In the genomic region with DNA sequence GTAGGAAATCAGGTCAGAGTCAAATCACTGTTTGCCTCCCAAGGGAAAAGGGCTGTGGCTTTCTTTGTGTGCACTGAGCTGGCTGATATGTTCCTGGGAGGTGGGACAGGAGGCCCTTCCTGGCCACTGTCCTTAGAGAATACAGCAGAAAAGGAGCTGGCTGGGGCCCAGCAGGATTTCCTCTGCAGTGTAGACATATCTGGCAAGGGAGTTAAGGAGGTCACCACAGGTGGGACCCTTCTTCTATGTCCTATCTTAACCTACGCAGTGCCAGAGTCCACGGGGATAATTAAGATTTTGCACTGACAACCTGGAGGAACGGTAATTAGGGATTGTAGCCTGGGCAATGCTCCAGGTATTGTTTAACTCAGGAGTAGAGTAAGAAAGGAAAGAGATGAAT, we compare ENCODE assay signal across 16 cellular contexts.
DNase-seq lines count a peak whose midpoint lies in the region; ATAC-seq and TF ChIP-seq lines count a peak whose summit lies in the region.
"Had no signal": no experiment of that assay in that cellular context is flagged by ENCODE, and none has a peak within 500 bp of the region (broad histone marks: within the 10 kb centered on the region; RNA-seq: fewer than 3 reads in every experiment).

No MANE protein-coding gene starts in this region.

- no peaks in the 10 kb centered on the region for H3K36me3 ChIP-seq in colonic mucosa
- H3K36me3 ChIP-seq in gastrocnemius medialis: no peaks in the 10 kb centered on the region
- no peaks in the 10 kb centered on the region for H3K36me3 ChIP-seq in PC-9 (ENCODE audit: low read depth)
- H3K36me3 ChIP-seq: Peyer's patch had no signal

- H3K4me3 ChIP-seq in colonic mucosa: no peak overlapping the region
- H3K4me3 ChIP-seq in right cardiac atrium (ENCODE audit: low read length): no peak overlapping the region
- H3K4me3 ChIP-seq in gastrocnemius medialis: no peak overlapping the region
- no peak overlapping the region for H3K4me3 ChIP-seq in PC-9
- H3K4me3 ChIP-seq: A549, Peyer's patch had no signal

- in situ Hi-C loops in gastrocnemius medialis (cut with MboI; ENCODE audit: low sequenced_read_pairs in 4 of 4): no loop called here

- ATAC-seq in right cardiac atrium (peak; percentile 55 to 77), gastrocnemius medialis (peak; percentile 46 to 53), T-helper 17 cell (no peak)
- ATAC-seq: A549 had no signal

- H3K4me2 ChIP-seq in PC-9: no peak overlapping the region
- H3K4me2 ChIP-seq: A549 had no signal

- H3K4me1 ChIP-seq in colonic mucosa (peaks cover 5% of the 10 kb centered on the region), right cardiac atrium (ENCODE audit: control insufficient read depth, insufficient read depth, low read length) (peaks cover 10% of the 10 kb centered on the region), gastrocnemius medialis (peaks cover 7 to 9% of the 10 kb centered on the region in 2 donors), PC-9 (replicated peaks; ENCODE audit: insufficient read depth) (no peaks in the 10 kb centered on the region)
- H3K4me1 ChIP-seq: A549 had no signal

- H3K27me3 ChIP-seq in colonic mucosa (no peaks in the 10 kb centered on the region), right cardiac atrium (ENCODE audit: control insufficient read depth, insufficient read depth) (no peaks in the 10 kb centered on the region), gastrocnemius medialis (no peaks in the 10 kb centered on the region), PC-9 (ENCODE audit: insufficient read depth, low read depth) (peaks cover 93% of the 10 kb centered on the region)
- H3K27me3 ChIP-seq: Peyer's patch had no signal

- DNase-seq in NCI-H187 (lab: John Stamatoyannopoulos, UW) (peak; percentile 6 to 38), NCI-H187 treated with DMSO at 0.1 percent for 48 hours (lab: John Stamatoyannopoulos, UW) (no peak), colonic mucosa (peak; percentile 62), right cardiac atrium (peak; percentile 43 to 78 (median 67)), gastrocnemius medialis (no peak), UCSD-AML1 (lab: John Stamatoyannopoulos, UW; ENCODE audit: unreplicated experiment) (no peak), PC-9 (no peak), T-helper 17 cell (no peak)
- DNase-seq: CD4-positive, CD25-positive, alpha-beta regulatory T cell; GF-D8; HCEC 1CT; NCI-H2081 treated with DMSO at 0.1 percent for 48 hours; NCI-H748 treated with DMSO at 0.1 percent for 48 hours; Peyer's patch; SHP77 treated with DMSO at 0.1 percent for 48 hours had no signal

- BruUV-seq in PC-9 (replicated peaks; lab: Mats Ljungman, UMichigan): no TSS peak

- H3K9me3 ChIP-seq in colonic mucosa (no peaks in the 10 kb centered on the region), right cardiac atrium (ENCODE audit: control insufficient read depth, low read length) (no peaks in the 10 kb centered on the region), gastrocnemius medialis (no peaks in the 10 kb centered on the region), PC-9 (ENCODE audit: insufficient read depth, low read depth) (no peaks in the 10 kb centered on the region), T-helper 17 cell (ENCODE audit: control insufficient read depth, low read length, poor library complexity, severe bottlenecking) (no peaks in the 10 kb centered on the region)
- H3K9me3 ChIP-seq: A549, Peyer's patch had no signal

- TF ChIP-seq CTCF in colonic mucosa (IDR thresholded peaks at IDR 0.05): no peak
- TF ChIP-seq CTCF in gastrocnemius medialis (IDR thresholded peaks at IDR 0.05 in 4 of 5, conservative IDR thresholded peaks at IDR 0.05 in 1 of 5): no peak
- no peak for TF ChIP-seq CTCF in PC-9 (conservative IDR thresholded peaks at IDR 0.05)

- no peaks in the 10 kb centered on the region for H3K36me3 Mint-ChIP-seq in T-helper 17 cell (ENCODE audit: low read depth)
- H3K36me3 Mint-ChIP-seq: CD4-positive, CD25-positive, alpha-beta regulatory T cell had no signal

- no peaks in the 10 kb centered on the region for H3K79me2 ChIP-seq in PC-9 (ENCODE audit: low read depth)

- no peak overlapping the region for H2AFZ ChIP-seq in PC-9

- H3K27ac ChIP-seq in colonic mucosa: no peak overlapping the region
- H3K27ac ChIP-seq in right cardiac atrium (ENCODE audit: low read length): no peak overlapping the region
- no peak overlapping the region for H3K27ac ChIP-seq in gastrocnemius medialis
- no peak overlapping the region for H3K27ac ChIP-seq in PC-9
- H3K27ac ChIP-seq: A549 had no signal

- peaks cover 2% of the 10 kb centered on the region; the same call in 1 of the 2 replicates for H3K9me2 ChIP-seq in PC-9 (ENCODE audit: insufficient read depth)

- H3K9ac ChIP-seq in colonic mucosa (ENCODE audit: low read depth in 2 of 2, low read length in 2 of 2): no peak overlapping the region

- WGBS in right cardiac atrium: 53% methylated on average over 3 of the region's 3 CpGs

- H3K27me3 Mint-ChIP-seq in T-helper 17 cell: no peaks in the 10 kb centered on the region
- H3K27me3 Mint-ChIP-seq: CD4-positive, CD25-positive, alpha-beta regulatory T cell had no signal

- H3F3A ChIP-seq in PC-9 (ENCODE audit: insufficient read depth, low read depth): no peaks in the 10 kb centered on the region

- POLR2A ChIA-PET in PC-9 (lab: Charles Lee; ENCODE audit: unreplicated experiment): no interaction called here

- H3K4me3 Mint-ChIP-seq in T-helper 17 cell: no peak overlapping the region
- H3K4me3 Mint-ChIP-seq: CD4-positive, CD25-positive, alpha-beta regulatory T cell had no signal

- H3K27ac Mint-ChIP-seq in T-helper 17 cell: no peak overlapping the region
- H3K27ac Mint-ChIP-seq: CD4-positive, CD25-positive, alpha-beta regulatory T cell had no signal

- H3K4me1 Mint-ChIP-seq in T-helper 17 cell: no peaks in the 10 kb centered on the region
- H3K4me1 Mint-ChIP-seq: CD4-positive, CD25-positive, alpha-beta regulatory T cell had no signal

- CTCF ChIA-PET in PC-9 (lab: Charles Lee): no interaction called here

- TF ChIP-seq POLR2A in gastrocnemius medialis (IDR thresholded peaks at IDR 0.05): no peak

- H4K20me1 ChIP-seq in PC-9 (ENCODE audit: insufficient read depth): no peaks in the 10 kb centered on the region; the same call in 1 of the 2 replicates

- intact Hi-C loops in colonic mucosa (cut with DNase I): no loop called here
- intact Hi-C loops in right cardiac atrium (cut with DNase I): no loop called here
- intact Hi-C loops in gastrocnemius medialis (cut with DNase I; ENCODE audit: low total_unique reads): no loop called here
- intact Hi-C loops in PC-9 (cut with micrococcal nuclease; ENCODE audit: unreplicated experiment): no loop called here

Comparison
In these comparisons a context has a peak if more than half of its experiments do, and no peak if none do; other contexts are left out.
1. DNase-seq: peak in NCI-H187 (2 of 2), colonic mucosa (single experiment) and right cardiac atrium (3 of 3); none in NCI-H187 treated with DMSO at 0.1 percent for 48 hours (single experiment), gastrocnemius medialis (0 of 2), UCSD-AML1 (single experiment), PC-9 (0 of 2) and T-helper 17 cell (0 of 3).